14 cellular contexts compared by ENCODE assay signal in the genomic region with DNA sequence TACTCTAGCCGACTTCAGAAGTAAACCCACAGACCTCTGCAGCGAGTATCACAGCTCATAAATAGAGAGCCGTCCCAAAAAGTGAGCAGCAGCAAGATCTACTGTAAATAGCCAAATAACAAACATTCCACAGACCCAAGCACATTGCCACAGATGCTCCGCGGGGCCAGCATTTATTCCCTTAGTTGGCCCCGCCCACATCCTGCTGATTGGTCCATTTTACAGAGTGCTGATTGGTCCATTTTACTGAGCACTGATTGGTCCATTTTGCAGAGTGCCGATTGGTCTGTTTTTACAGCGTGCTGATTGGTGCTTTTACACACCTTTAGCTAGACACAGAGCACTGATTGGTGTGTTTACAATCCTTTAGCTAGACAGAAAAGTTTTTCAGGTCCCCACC. TPM values are rescaled to one million over a fixed set of nuclear protein-coding genes. Genes with fewer than 3 reads are reported as not detected.
A peak's percentile ranks its signal among the peaks of the same experiment; 100 is the strongest.
DNase-seq lines count a peak whose midpoint lies in the region; ATAC-seq and TF ChIP-seq lines count a peak whose summit lies in the region.
"Had no signal": no experiment of that assay in that cellular context is flagged by ENCODE, and none has a peak within 500 bp of the region (broad histone marks: within the 10 kb centered on the region; RNA-seq: fewer than 3 reads in every experiment).

No MANE protein-coding gene starts in this region.

- H3K9me2 ChIP-seq in GM23338 (ENCODE audit: insufficient read depth): no peaks in the 10 kb centered on the region

- intact Hi-C loops in testis (cut with DNase I; ENCODE audit: low total_unique reads): no loop called here
- intact Hi-C loops in right cardiac atrium (cut with DNase I): no loop called here

- H3K4me1 ChIP-seq in GM23338 (ENCODE audit: insufficient read depth) (peaks cover 8% of the 10 kb centered on the region; the same call in 1 of the 2 replicates), testis (no peaks in the 10 kb centered on the region), right cardiac atrium (ENCODE audit: control insufficient read depth, insufficient read depth, low read length) (no peaks in the 10 kb centered on the region)
- H3K4me1 ChIP-seq: BLaER1 had no signal

- no peak overlapping the region; the same call in 2 of the 3 replicates for H3K4me3 Mint-ChIP-seq in GM23338
- H3K4me3 Mint-ChIP-seq in WTC11: no peak overlapping the region
- H3K4me3 Mint-ChIP-seq in HFFc6: no peak overlapping the region
- H3K4me3 Mint-ChIP-seq: CD14-positive monocyte; CD4-positive, alpha-beta memory T cell had no signal

- H3K27me3 Mint-ChIP-seq in GM23338 (ENCODE audit: insufficient read depth, low read depth, poor library complexity) (no peaks in the 10 kb centered on the region), WTC11 (ENCODE audit: low read depth) (no peaks in the 10 kb centered on the region), HFFc6 (ENCODE audit: insufficient read depth) (no peaks in the 10 kb centered on the region; the same call in 1 of the 2 replicates)
- H3K27me3 Mint-ChIP-seq: CD4-positive, alpha-beta memory T cell had no signal

- H3K36me3 ChIP-seq in GM23338 (ENCODE audit: insufficient read depth): no peaks in the 10 kb centered on the region
- no peaks in the 10 kb centered on the region for H3K36me3 ChIP-seq in testis (ENCODE audit: low read depth, missing control alignments)
- H3K36me3 ChIP-seq: BLaER1 had no signal

- H3K9me3 Mint-ChIP-seq in GM23338 (peaks cover 16% of the 10 kb centered on the region), WTC11 (peaks cover 21% of the 10 kb centered on the region), HFFc6 (peaks cover 30% of the 10 kb centered on the region)

- H3K4me3 ChIP-seq in GM23338: no peak overlapping the region
- H3K4me3 ChIP-seq in testis: peak overlapping the region in 1 of 2 donors; percentile 22
- H3K4me3 ChIP-seq in right cardiac atrium (ENCODE audit: low read length): no peak overlapping the region
- H3K4me3 ChIP-seq: BLaER1 had no signal

- ATAC-seq in GM23338 (no peak), WTC11 (no peak), right cardiac atrium (no peak)

- no peaks in the 10 kb centered on the region for H3K79me2 ChIP-seq in GM23338 (replicated peaks; ENCODE audit: insufficient read depth)

- no peak overlapping the region for H3K4me2 ChIP-seq in GM23338
- H3K4me2 ChIP-seq: BLaER1 had no signal

- peaks cover 7% of the 10 kb centered on the region for H3K4me1 Mint-ChIP-seq in GM23338
- peaks cover 7% of the 10 kb centered on the region for H3K4me1 Mint-ChIP-seq in WTC11
- no peaks in the 10 kb centered on the region for H3K4me1 Mint-ChIP-seq in HFFc6 (ENCODE audit: low read depth)
- H3K4me1 Mint-ChIP-seq: CD14-positive monocyte; CD4-positive, alpha-beta memory T cell had no signal

- H3K27ac ChIP-seq in GM23338 (ENCODE audit: low read depth) (no peak overlapping the region), testis (no peak overlapping the region), right cardiac atrium (ENCODE audit: low read length) (no peak overlapping the region)
- H3K27ac ChIP-seq: BLaER1 had no signal

- POLR2A ChIA-PET in WTC11 (lab: Charles Lee): no interaction called here
- POLR2A ChIA-PET in GM10248 (lab: Yijun Ruan, JAX): no interaction called here

- peaks cover 11% of the 10 kb centered on the region; the same call in 2 of the 3 replicates for H3K36me3 Mint-ChIP-seq in GM23338 (ENCODE audit: low read depth)
- peaks cover 11% of the 10 kb centered on the region for H3K36me3 Mint-ChIP-seq in WTC11
- no peaks in the 10 kb centered on the region for H3K36me3 Mint-ChIP-seq in HFFc6 (ENCODE audit: low read depth)
- H3K36me3 Mint-ChIP-seq: CD14-positive monocyte; CD4-positive, alpha-beta memory T cell had no signal

- H3K9me3 ChIP-seq in testis: no peaks in the 10 kb centered on the region
- H3K9me3 ChIP-seq in right cardiac atrium (ENCODE audit: control insufficient read depth, low read length): no peaks in the 10 kb centered on the region

- no peak for TF ChIP-seq CTCF in GM23338 (conservative IDR thresholded peaks at IDR 0.05; ENCODE audit: low read depth in 2 of 2)
- TF ChIP-seq CTCF in WTC11 (IDR thresholded peaks at IDR 0.05): no peak
- TF ChIP-seq CTCF in testis (IDR thresholded peaks at IDR 0.05): no peak
- TF ChIP-seq CTCF in GM10248 (IDR thresholded peaks at IDR 0.05; ENCODE audit: control extremely low read depth, extremely low read depth, low read depth, missing control alignments): no peak
- no peak for TF ChIP-seq CTCF in HFFc6 (IDR thresholded peaks at IDR 0.05)

- CTCF ChIA-PET in WTC11 (lab: Charles Lee) (no interaction called here), GM10248 (lab: Yijun Ruan, JAX) (interaction anchor here (1.2 to 1.6 kb wide), 2 partner anchors 8 to 9 kb away, joined by 3 to 5 read pairs; no protein-coding TSS in a partner anchor)

- H3F3A ChIP-seq in GM23338 (replicated peaks; ENCODE audit: low read depth): 0 out of 2 replicates have a peak, but pooled peaks cover 4% of the 10 kb centered on the region

- H4K20me1 ChIP-seq in GM23338 (replicated peaks; ENCODE audit: insufficient read depth): no peaks in the 10 kb centered on the region
- H4K20me1 ChIP-seq: BLaER1 had no signal

- no peaks in the 10 kb centered on the region for H3K27me3 ChIP-seq in GM23338 (ENCODE audit: insufficient read depth)
- H3K27me3 ChIP-seq in testis: no peaks in the 10 kb centered on the region
- H3K27me3 ChIP-seq in right cardiac atrium (ENCODE audit: control insufficient read depth, insufficient read depth): no peaks in the 10 kb centered on the region
- H3K27me3 ChIP-seq: BLaER1 had no signal

- peak overlapping the region; percentile 30; the same call in 1 of the 2 replicates for H2AFZ ChIP-seq in GM23338

- H3K27ac Mint-ChIP-seq in GM23338 (no peak overlapping the region), WTC11 (0 out of 2 replicates have a peak overlapping the region, but pooled peaks have one; percentile 21), HFFc6 (no peak overlapping the region)
- H3K27ac Mint-ChIP-seq: CD14-positive monocyte; CD4-positive, alpha-beta memory T cell had no signal

- 70 to 74% methylated on average over 8 of the region's 8 CpGs for WGBS in testis, 2 donors
- 86% methylated on average over 8 of the region's 8 CpGs for WGBS in right cardiac atrium

- no peak for TF ChIP-seq POLR2A in testis (IDR thresholded peaks at IDR 0.05)

- DNase-seq in GM23338 (ENCODE audit: low spot score) (no peak), HT1080 (ENCODE audit: low read depth) (peak; percentile 10), WTC11 (ENCODE audit: low spot score) (no peak), testis (peak; percentile 77), right cardiac atrium (no peak), GM10248 (ENCODE audit: extremely low spot score) (no peak), HFFc6 (no peak)
- DNase-seq: AML-193; CD4-positive, alpha-beta memory T cell; DMS153; GDM1; HCEC 1CT had no signal

TF ChIP-seq in GM23338, 12 proteins besides CTCF, POLR2A, EP300 and RAD21 (continues in another document):
- TF ChIP-seq STAT1 (IDR thresholded peaks at IDR 0.05; ENCODE audit: unreplicated experiment): no peak

TF ChIP-seq in WTC11, 78 proteins besides CTCF, POLR2A, EP300 and RAD21:
- TF ChIP-seq NR2C2 (CRISPR knock-in tag; IDR thresholded peaks at IDR 0.05) (no peak), NFYB (CRISPR knock-in tag; conservative IDR thresholded peaks at IDR 0.05; ENCODE audit: low read depth) (peak; percentile 73)
- TF ChIP-seq, protein P1, sequence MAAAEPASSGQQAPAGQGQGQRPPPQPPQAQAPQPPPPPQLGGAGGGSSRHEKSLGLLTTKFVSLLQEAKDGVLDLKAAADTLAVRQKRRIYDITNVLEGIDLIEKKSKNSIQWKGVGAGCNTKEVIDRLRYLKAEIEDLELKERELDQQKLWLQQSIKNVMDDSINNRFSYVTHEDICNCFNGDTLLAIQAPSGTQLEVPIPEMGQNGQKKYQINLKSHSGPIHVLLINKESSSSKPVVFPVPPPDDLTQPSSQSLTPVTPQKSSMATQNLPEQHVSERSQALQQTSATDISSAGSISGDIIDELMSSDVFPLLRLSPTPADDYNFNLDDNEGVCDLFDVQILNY (CRISPR knock-in tag; IDR thresholded peaks at IDR 0.05): no peak

RNA-seq across cellular contexts. Expression of a gene that starts 17.3 kb away (rescaled TPM):
- 119 and 131 TPM in 2 replicates for total RNA-seq in GM23338 (2014; rRNA removed; shearing (Covaris generic))
- 46.8 and 56.5 TPM in 2 replicates for polyA plus RNA-seq in GM23338 (2016; fragmentation: Nextera tagmentation; extraction: Ambion mirVana)
- total RNA-seq in HT1080 (2014; rRNA removed; shearing (Covaris generic)): not detected in 2 replicates
- polyA plus RNA-seq in HT1080 (2015; cell fraction: cytosol; rRNA removed): 0.02 and 0.15 TPM in 2 replicates
- polyA plus RNA-seq in HT1080 (2015; cell fraction: nucleus; rRNA removed): 0.09 and 0.18 TPM in 2 replicates
- 168 to 203 TPM (median 172 TPM) in 3 replicates for total RNA-seq in WTC11 (2021)
- total RNA-seq in testis: 10 to 100 TPM; 16.2 to 19.6 TPM
- 11.8 TPM for polyA plus RNA-seq in testis (ENCODE audit: insufficient read depth, low read depth, low replicate concordance)
- total RNA-seq in right cardiac atrium: 10 to 100 TPM; 23.7 to 63.4 (median 28.7) TPM
- 6.3 TPM for polyA plus RNA-seq in right cardiac atrium
- 1 to 10 TPM in 3 of 6 experiments, under 1 TPM in 3; 0.46 to 5.2 (median 0.92) TPM for total RNA-seq in HFFc6 (2021; fragmentation: NEBNext Ultra II Directional; extraction: Animal tissue kit (Norgen Biotek cat#: 25700))
- polyA plus RNA-seq: CD14-positive monocyte; CD4-positive, alpha-beta memory T cell had no signal

Comparison
In these comparisons a context has a peak if more than half of its experiments do, and no peak if none do; other contexts are left out.
1. DNase-seq: peak in HT1080 (single experiment) and testis (single experiment); none in GM23338 (single experiment), WTC11 (single experiment), right cardiac atrium (0 of 3), GM10248 (single experiment) and HFFc6 (single experiment).